20 cellular contexts compared by ENCODE assay signal in genomic region chr18:33135951-33136660, GRCh38.
"Had no signal": no experiment of that assay in that cellular context is flagged by ENCODE, and none has a peak within 500 bp of the region (broad histone marks: within the 10 kb centered on the region; RNA-seq: fewer than 3 reads in every experiment).

No MANE protein-coding gene starts in this region.

- H3K27me3 ChIP-seq: adrenal gland, body of pancreas, esophagus muscularis mucosa, neural progenitor cell, ovary, sigmoid colon, tibial artery had no signal

- H3K4me3 ChIP-seq: adrenal gland, body of pancreas, esophagus muscularis mucosa, neural progenitor cell, ovary, sigmoid colon, tibial artery had no signal

- H3K9me3 ChIP-seq: adrenal gland, body of pancreas, esophagus muscularis mucosa, ovary, sigmoid colon had no signal

- DNase-seq: activated CD4-positive, alpha-beta memory T cell treated with anti-CD3 and anti-CD28 coated beads, Interleukin-2, amount 10 ng/mL, durations not matched to agents 7 days and 5 days; activated CD4-positive, alpha-beta T cell treated with anti-CD3 and anti-CD28 coated beads for 4 hours; activated effector memory CD4-positive, alpha-beta T cell treated with Interleukin-2 at 50 U/mL for 16 hours; activated T-cell treated with anti-CD3 and anti-CD28 coated beads, Interleukin-2, amount 50 U/mL, for 4 hours; adrenal gland; body of pancreas; caudate nucleus; foreskin fibroblast; glutamatergic neuron; hypothalamus; kidney glomerular epithelial cell; midbrain; ovary; sigmoid colon; stimulated activated CD4-positive, alpha-beta T cell treated with anti-CD3 and anti-CD28 coated beads, Interleukin-12 subunit alpha, Interleukin-12 subunit beta, amount 100 ng/mL, for 4 hours; stimulated activated CD4-positive, alpha-beta T cell treated with anti-CD3 and anti-CD28 coated beads, Interleukin-2, amount 100 ng/mL, for 24 hours; T-helper 17 cell; tibial artery had no signal

- H3K36me3 ChIP-seq: adrenal gland, esophagus muscularis mucosa, neural progenitor cell, ovary, sigmoid colon, tibial artery had no signal

- H3K4me1 ChIP-seq: adrenal gland, body of pancreas, esophagus muscularis mucosa, neural progenitor cell, sigmoid colon, tibial artery had no signal

- H3K27ac ChIP-seq: adrenal gland, body of pancreas, esophagus muscularis mucosa, neural progenitor cell, ovary, sigmoid colon, tibial artery had no signal
